21 cellular contexts compared by ENCODE assay signal in genomic region chr6:149071997-149072396, GRCh38.
DNase-seq lines count a peak whose midpoint lies in the region; ATAC-seq, FAIRE-seq and TF ChIP-seq lines count a peak whose summit lies in the region.
"Had no signal": no experiment of that assay in that cellular context is flagged by ENCODE, and none has a peak within 500 bp of the region (broad histone marks: within the 10 kb centered on the region; RNA-seq: fewer than 3 reads in every experiment).

No MANE protein-coding gene starts in this region.

- no peak overlapping the region for H3K4me2 ChIP-seq in astrocyte (ENCODE audit: low read length)
- H3K4me2 ChIP-seq: A549; BLaER1 treated with 17β-estradiol and CSF1 and Interleukin-3, amounts not matched to agents 10 nM and 100 nM had no signal

- DNase-seq in astrocyte (ENCODE audit: low read depth) = no peak
- DNase-seq in stimulated activated naive B cell treated with anti-CD40 and anti-IgM and Interleukin-4, amounts not matched to agents 10 μg/mL and 1 μg/mL and 100 μg/mL, for 72 hours = no peak
- DNase-seq in activated effector memory CD4-positive, alpha-beta T cell treated with Interleukin-2 at 50 U/mL for 16 hours = no peak
- DNase-seq: AML-193; Caco-2; Calu3; CD4-positive, alpha-beta T cell; CD8-positive, alpha-beta T cell; DMS79 treated with DMSO at 0.1 percent for 48 hours; GF-D8 had no signal

- peaks cover 18% of the 10 kb centered on the region for H3K4me1 ChIP-seq in HEK293 (ENCODE audit: control insufficient read depth, insufficient read depth, low read length)
- H3K4me1 ChIP-seq in astrocyte (ENCODE audit: insufficient read depth, low read length) = peaks cover 11% of the 10 kb centered on the region
- H3K4me1 ChIP-seq: Caco-2 had no signal

- H3K27ac Mint-ChIP-seq in astrocyte (ENCODE audit: unreplicated experiment) = no peak overlapping the region
- H3K27ac Mint-ChIP-seq in stimulated activated naive B cell treated with anti-CD40 and anti-IgM and Interleukin-4, amounts not matched to agents 10 μg/mL and 1 μg/mL and 100 μg/mL, for 72 hours = peak overlapping the region; percentile 74
- H3K27ac Mint-ChIP-seq: B cell; CD4-positive, alpha-beta T cell; CD8-positive, alpha-beta T cell had no signal

- peaks cover 2% of the 10 kb centered on the region for H3K9me3 Mint-ChIP-seq in astrocyte (ENCODE audit: unreplicated experiment)
- peaks cover 2 to 3% of the 10 kb centered on the region in 2 donors for H3K9me3 Mint-ChIP-seq in stimulated activated naive B cell treated with anti-CD40 and anti-IgM and Interleukin-4, amounts not matched to agents 10 μg/mL and 1 μg/mL and 100 μg/mL, for 72 hours
- H3K9me3 Mint-ChIP-seq: CD4-positive, alpha-beta T cell; CD8-positive, alpha-beta T cell had no signal

- no peaks in the 10 kb centered on the region for H3K9me3 ChIP-seq in HEK293 (ENCODE audit: control insufficient read depth, insufficient read depth, low read depth, low read length)
- no peaks in the 10 kb centered on the region for H3K9me3 ChIP-seq in astrocyte (ENCODE audit: insufficient read depth, low read depth, low read length)
- H3K9me3 ChIP-seq: A549, Caco-2 had no signal

- TF ChIP-seq CTCF in HEK293 (tag by site-specific recombination; IDR thresholded peaks at IDR 0.05) (no peak), astrocyte (IDR thresholded peaks at IDR 0.05; ENCODE audit: insufficient read depth, low read depth, low read length) (no peak)

- CTCF ChIA-PET in HEK293 (lab: Yijun Ruan, JAX) = interaction anchor here (0.5 kb wide), 1 partner anchor 43 kb away, joined by 4 read pairs; no protein-coding TSS in a partner anchor

- H3K4me3 Mint-ChIP-seq in astrocyte (ENCODE audit: unreplicated experiment) = no peak overlapping the region
- H3K4me3 Mint-ChIP-seq in stimulated activated naive B cell treated with anti-CD40 and anti-IgM and Interleukin-4, amounts not matched to agents 10 μg/mL and 1 μg/mL and 100 μg/mL, for 72 hours = no peak overlapping the region
- H3K4me3 Mint-ChIP-seq: B cell; CD4-positive, alpha-beta T cell; CD8-positive, alpha-beta T cell had no signal

- H4K20me1 ChIP-seq in astrocyte (ENCODE audit: insufficient read depth, low read length) = no peaks in the 10 kb centered on the region
- H4K20me1 ChIP-seq: BLaER1 treated with 17β-estradiol and CSF1 and Interleukin-3, amounts not matched to agents 10 nM and 100 nM had no signal

- H3K36me3 Mint-ChIP-seq in astrocyte (ENCODE audit: low read depth, unreplicated experiment) = peaks cover 8% of the 10 kb centered on the region
- peaks cover 15 to 27% of the 10 kb centered on the region in 2 donors for H3K36me3 Mint-ChIP-seq in stimulated activated naive B cell treated with anti-CD40 and anti-IgM and Interleukin-4, amounts not matched to agents 10 μg/mL and 1 μg/mL and 100 μg/mL, for 72 hours

- ATAC-seq in stimulated activated naive B cell treated with anti-CD40 and anti-IgM and Interleukin-4, amounts not matched to agents 10 μg/mL and 1 μg/mL and 100 μg/mL, for 72 hours (replicated peaks) = no peak
- ATAC-seq in HG02571 (IDR thresholded peaks at IDR 0.05; ENCODE audit: unreplicated experiment) = no peak
- ATAC-seq: A549; CD8-positive, alpha-beta T cell had no signal

- H3K27me3 ChIP-seq in astrocyte (ENCODE audit: insufficient read depth, low read length) = no peaks in the 10 kb centered on the region
- H3K27me3 ChIP-seq: BLaER1 treated with 17β-estradiol and CSF1 and Interleukin-3, amounts not matched to agents 10 nM and 100 nM had no signal

- FAIRE-seq in astrocyte (lab: Jason Lieb, UNC) = peak; percentile 23
- FAIRE-seq: A549, D721Med, G401.6, GM12892, GM18507 had no signal

- no peaks in the 10 kb centered on the region for H3K27me3 Mint-ChIP-seq in astrocyte (ENCODE audit: low read depth, unreplicated experiment)
- H3K27me3 Mint-ChIP-seq in stimulated activated naive B cell treated with anti-CD40 and anti-IgM and Interleukin-4, amounts not matched to agents 10 μg/mL and 1 μg/mL and 100 μg/mL, for 72 hours = no peaks in the 10 kb centered on the region
- H3K27me3 Mint-ChIP-seq: B cell; CD4-positive, alpha-beta T cell had no signal

- H3K36me3 ChIP-seq in HEK293 (ENCODE audit: control insufficient read depth in 2 of 2, insufficient read depth in 1 of 2, low read length in 2 of 2) (peaks cover 0 to 3% of the 10 kb centered on the region in 2 experiments; a peak in 1 of 3 replicates), astrocyte (ENCODE audit: insufficient read depth, low read length) (no peaks in the 10 kb centered on the region)

- no peak overlapping the region for H2AFZ ChIP-seq in astrocyte (ENCODE audit: low read depth, low read length)

- H3K79me2 ChIP-seq in astrocyte (ENCODE audit: insufficient read depth, low read length) = no peaks in the 10 kb centered on the region

- POLR2A ChIA-PET in HEK293 (lab: Yijun Ruan, JAX) = no interaction called here

- H3K4me3 ChIP-seq in HEK293 (ENCODE audit: low read depth, low read length) = no peak overlapping the region
- no peak overlapping the region for H3K4me3 ChIP-seq in astrocyte (ENCODE audit: insufficient read depth, low read depth, low read length)
- H3K4me3 ChIP-seq: A549; BLaER1 treated with 17β-estradiol and CSF1 and Interleukin-3, amounts not matched to agents 10 nM and 100 nM had no signal

- no peak overlapping the region for H3K9ac ChIP-seq in astrocyte (ENCODE audit: low read length)
- H3K9ac ChIP-seq: BLaER1 treated with 17β-estradiol and CSF1 and Interleukin-3, amounts not matched to agents 10 nM and 100 nM had no signal

- H3K4me1 Mint-ChIP-seq in astrocyte (ENCODE audit: low read depth, unreplicated experiment) = peaks cover 12% of the 10 kb centered on the region
- peaks cover 10 to 27% of the 10 kb centered on the region in 2 donors for H3K4me1 Mint-ChIP-seq in stimulated activated naive B cell treated with anti-CD40 and anti-IgM and Interleukin-4, amounts not matched to agents 10 μg/mL and 1 μg/mL and 100 μg/mL, for 72 hours

- H3K27ac ChIP-seq in HEK293 (ENCODE audit: extremely low read depth, low read depth, low read length) (no peak overlapping the region), astrocyte (ENCODE audit: low read depth, low read length) (no peak overlapping the region)
- H3K27ac ChIP-seq: 22Rv1; A549; BLaER1 treated with 17β-estradiol and CSF1 and Interleukin-3, amounts not matched to agents 10 nM and 100 nM; C4-2B had no signal

TF ChIP-seq in HEK293, 187 proteins besides CTCF, POLR2A, EP300 and RAD21:
- no peak for TF ChIP-seq SP3 (tag by site-specific recombination; IDR thresholded peaks at IDR 0.05)
- TF ChIP-seq SP2 (tag by site-specific recombination; IDR thresholded peaks at IDR 0.05) = no peak
- no peak for TF ChIP-seq ZBTB7A (tag by site-specific recombination; IDR thresholded peaks at IDR 0.05; ENCODE audit: low read depth)
- peak; percentile 75; the same call in 1 of the 2 replicates for TF ChIP-seq ZNF140 (tag by site-specific recombination; IDR thresholded peaks at IDR 0.05)
TF ChIP-seq in HEK293: peak in this region for 1.
